ENCODE assay signal across 8 cellular contexts in genomic region chr2:19901201-19901457, GRCh38. TPM values are rescaled to one million over a fixed set of nuclear protein-coding genes. Genes with fewer than 3 reads are reported as not detected.
DNase-seq lines count a peak whose midpoint lies in the region; ATAC-seq and TF ChIP-seq lines count a peak whose summit lies in the region.

No MANE protein-coding gene starts in this region.

- peaks cover 9% of the 10 kb centered on the region for H3K4me1 ChIP-seq in parathyroid adenoma

- H3K4me2 ChIP-seq in parathyroid adenoma (ENCODE audit: low read length) = peak overlapping the region; percentile 71

- H3K4me1 Mint-ChIP-seq in HFFc6 (ENCODE audit: low read depth) = peaks cover 44% of the 10 kb centered on the region

- no peak for DNase-seq in HFFc6
- DNase-seq in SK-N-MC (ENCODE audit: low read depth, low spot score) = no peak
- DNase-seq in fibroblast of mammary gland (ENCODE audit: low read depth) = no peak
- no peak for DNase-seq in dedifferentiated amniotic fluid mesenchymal stem cell (ENCODE audit: extremely low spot score)
- no peak for DNase-seq in Ammon's horn (ENCODE audit: low spot score)
- DNase-seq in NCI-H446 treated with DMSO at 0.1 percent for 48 hours (lab: John Stamatoyannopoulos, UW) = no peak

- peak; percentile 7 for ATAC-seq in GM18517 (IDR thresholded peaks at IDR 0.05; ENCODE audit: unreplicated experiment)

- H3K36me3 ChIP-seq in SK-N-MC (ENCODE audit: insufficient read depth, low read length) (no peaks in the 10 kb centered on the region), parathyroid adenoma (ENCODE audit: control insufficient read depth, insufficient read depth, low read length) (no peaks in the 10 kb centered on the region)

- peaks cover 21% of the 10 kb centered on the region for H3K79me2 ChIP-seq in parathyroid adenoma

- H3K9me3 ChIP-seq in SK-N-MC (ENCODE audit: low read depth, low read length) (no peaks in the 10 kb centered on the region), parathyroid adenoma (ENCODE audit: control insufficient read depth, low read length) (no peaks in the 10 kb centered on the region)

- H3K4me3 ChIP-seq in SK-N-MC = peak overlapping the region; percentile 91
- peak overlapping the region; percentile 66 for H3K4me3 ChIP-seq in fibroblast of mammary gland (ENCODE audit: control insufficient read depth, low read depth, low read length)
- H3K4me3 ChIP-seq in parathyroid adenoma (ENCODE audit: low read depth, low read length) = peak overlapping the region; percentile 94

- H3K36me3 Mint-ChIP-seq in HFFc6 (ENCODE audit: low read depth) = peaks cover 11% of the 10 kb centered on the region; the same call in 1 of the 2 replicates

- H3K9me3 Mint-ChIP-seq in HFFc6 = no peaks in the 10 kb centered on the region

- H3K27me3 Mint-ChIP-seq in HFFc6 (ENCODE audit: insufficient read depth) = no peaks in the 10 kb centered on the region; the same call in 1 of the 2 replicates

- peak overlapping the region; percentile 96 for H2AFZ ChIP-seq in parathyroid adenoma

- H3K4me3 Mint-ChIP-seq in HFFc6 = peak overlapping the region; percentile 94

- TF ChIP-seq CTCF in HFFc6 (IDR thresholded peaks at IDR 0.05) = no peak
- no peak for TF ChIP-seq CTCF in fibroblast of mammary gland (conservative IDR thresholded peaks at IDR 0.05; ENCODE audit: control insufficient read depth, insufficient read depth, low read depth, low read length)
- TF ChIP-seq CTCF in parathyroid adenoma (IDR thresholded peaks at IDR 0.05) = no peak

- peak overlapping the region; percentile 99 for H3K27ac Mint-ChIP-seq in HFFc6

- H3K27ac ChIP-seq in SK-N-MC (peak overlapping the region; percentile 91; the same call in 1 of the 2 replicates), parathyroid adenoma (peak overlapping the region; percentile 91)

- no peaks in the 10 kb centered on the region for H3K27me3 ChIP-seq in parathyroid adenoma (ENCODE audit: control insufficient read depth, insufficient read depth, low read length)

- H3K9ac ChIP-seq in SK-N-MC (ENCODE audit: insufficient read length) (peak overlapping the region; percentile 91), parathyroid adenoma (peak overlapping the region; percentile 78)

RNA-seq across cellular contexts. Expression of gene TTC32, which starts 0.7 kb away (rescaled TPM):
- total RNA-seq in HFFc6 (2021; fragmentation: NEBNext Ultra II Directional; extraction: Animal tissue kit (Norgen Biotek cat#: 25700)) = 1 to 10 TPM; 3.9 to 5.9 (median 4.8) TPM
